ENCODE assay signal across 2 cellular contexts in genomic region chr4:3362431-3363287, GRCh38.
TF ChIP-seq lines count a peak whose summit lies in the region.

No MANE protein-coding gene starts in this region.

TF ChIP-seq in GM12891, 5 proteins besides CTCF, POLR2A, EP300 and RAD21 (continued from another document):
- no peak for TF ChIP-seq POLR2AphosphoS5 (IDR thresholded peaks at IDR 0.05; ENCODE audit: low read depth, low read length)
TF ChIP-seq in GM12891: peak in this region for 0.

TF ChIP-seq in IMR-90, 13 proteins besides CTCF, POLR2A, EP300 and RAD21 (continued from another document):
- TF ChIP-seq MAFK (IDR thresholded peaks at IDR 0.05; ENCODE audit: low read depth, low read length) (no peak), RCOR1 (IDR thresholded peaks at IDR 0.05; ENCODE audit: insufficient replicate concordance, low read length) (no peak), ELK1 (IDR thresholded peaks at IDR 0.05; ENCODE audit: borderline replicate concordance, low read depth, low read length) (no peak), MAZ (IDR thresholded peaks at IDR 0.05; ENCODE audit: borderline replicate concordance, low read depth, low read length) (no peak), CEBPB (IDR thresholded peaks at IDR 0.05; ENCODE audit: low read depth, low read length) (no peak), NFE2L2 (IDR thresholded peaks at IDR 0.05; ENCODE audit: low read depth, low read length) (no peak), SMC3 (IDR thresholded peaks at IDR 0.05; ENCODE audit: low read depth, low read length) (no peak), USF2 (IDR thresholded peaks at IDR 0.05; ENCODE audit: low read depth, low read length) (no peak)
